Comparison of ENCODE assay signal across 8 cellular contexts in genomic region chr22:30606455-30607299, GRCh38. TPM values are rescaled to one million over a fixed set of nuclear protein-coding genes. Genes with fewer than 3 reads are reported as not detected.
DNase-seq lines count a peak whose midpoint lies in the region; ATAC-seq and TF ChIP-seq lines count a peak whose summit lies in the region.

TSS of gene TCN2 (plus strand) at chr22:30607174. CDS start at chr22:30607332, 158 bp downstream.

- TF ChIP-seq POLR2A in vagina (IDR thresholded peaks at IDR 0.05), result no peak

- H3K4me3 ChIP-seq in NT2/D1 (ENCODE audit: insufficient read length, low read depth), result peak within 1 kb of the TSS; percentile 63
- H3K4me3 ChIP-seq in cardiac muscle cell, result peak within 1 kb of the TSS; percentile 36
- H3K4me3 ChIP-seq in vagina, result peak within 1 kb of the TSS; percentile 58 to 67

- H3K27ac ChIP-seq in cardiac muscle cell, result peak within 1 kb of the TSS; percentile 38
- peak within 1 kb of the TSS; percentile 81 for H3K27ac ChIP-seq in vagina

- H3K27me3 ChIP-seq in NT2/D1 (ENCODE audit: insufficient read depth, insufficient read length) (no peaks in the 10 kb centered on the region), cardiac muscle cell (no peaks in the 10 kb centered on the region), vagina (no peaks in the 10 kb centered on the region)

- H3K4me1 ChIP-seq in NT2/D1 (ENCODE audit: insufficient read depth, insufficient read length) (peaks cover 2% of the 10 kb centered on the region), cardiac muscle cell (ENCODE audit: low read depth) (peaks cover 16% of the 10 kb centered on the region), vagina (peaks cover 49% of the 10 kb centered on the region)

- no peaks in the 10 kb centered on the region for H3K9me3 ChIP-seq in NT2/D1 (ENCODE audit: insufficient read depth, low read length)
- H3K9me3 ChIP-seq in cardiac muscle cell (ENCODE audit: low read depth), result no peaks in the 10 kb centered on the region
- no peaks in the 10 kb centered on the region for H3K9me3 ChIP-seq in vagina

- H3K9ac ChIP-seq in NT2/D1 (ENCODE audit: insufficient read length, low read depth), result peak within 1 kb of the TSS; percentile 88

- ATAC-seq in HG03196 (IDR thresholded peaks at IDR 0.05; ENCODE audit: unreplicated experiment) (peak; percentile 63), GM19395 (IDR thresholded peaks at IDR 0.05; ENCODE audit: unreplicated experiment) (no peak)

- H3K36me3 ChIP-seq in NT2/D1 (ENCODE audit: insufficient read depth, insufficient read length, low read length) (peaks cover 10% of the 10 kb centered on the region), cardiac muscle cell (no peaks in the 10 kb centered on the region), vagina (no peaks in the 10 kb centered on the region)

- intact Hi-C loops in vagina (cut with DNase I), result no loop called here

- DNase-seq in ELF-1 (ENCODE audit: low read depth, low spot score) (peak; percentile 93), NT2/D1 (ENCODE audit: low read depth, low spot score) (peak; percentile 56), amniotic epithelial cell (ENCODE audit: low read depth) (peak; percentile 70), cardiac muscle cell (ENCODE audit: low read depth in 1 of 2, low spot score in 1 of 2) (peak; percentile 83 to 84), occipital lobe (lab: John Stamatoyannopoulos, UW) (peak; percentile 67), vagina (ENCODE audit: extremely low spot score in 2 of 2) (no peak)

- TF ChIP-seq CTCF in cardiac muscle cell (IDR thresholded peaks at IDR 0.05; ENCODE audit: low read depth, low read length) (peak; percentile 1), vagina (IDR thresholded peaks at IDR 0.05) (no peak)

RNA-seq across cellular contexts. Expression of gene TCN2, which starts in this region (rescaled TPM):
- 6.1 and 6.6 TPM in 2 replicates for total RNA-seq in cardiac muscle cell
- polyA plus RNA-seq in cardiac muscle cell, result 7.6 and 7.8 TPM in 2 replicates
- total RNA-seq in occipital lobe, result 8.4 TPM
- total RNA-seq in vagina, result 20.4 TPM

Comparison
In these comparisons a context has a peak if more than half of its experiments do, and no peak if none do; other contexts are left out.
1. DNase-seq: peak in ELF-1 (single experiment), NT2/D1 (single experiment), amniotic epithelial cell (single experiment), cardiac muscle cell (2 of 2) and occipital lobe (single experiment); none in vagina (0 of 2).
2. Peak in every context shown above with its lines, with median percentiles within 50 percentile points of each other: H3K4me3 ChIP-seq.